In the genomic region with DNA sequence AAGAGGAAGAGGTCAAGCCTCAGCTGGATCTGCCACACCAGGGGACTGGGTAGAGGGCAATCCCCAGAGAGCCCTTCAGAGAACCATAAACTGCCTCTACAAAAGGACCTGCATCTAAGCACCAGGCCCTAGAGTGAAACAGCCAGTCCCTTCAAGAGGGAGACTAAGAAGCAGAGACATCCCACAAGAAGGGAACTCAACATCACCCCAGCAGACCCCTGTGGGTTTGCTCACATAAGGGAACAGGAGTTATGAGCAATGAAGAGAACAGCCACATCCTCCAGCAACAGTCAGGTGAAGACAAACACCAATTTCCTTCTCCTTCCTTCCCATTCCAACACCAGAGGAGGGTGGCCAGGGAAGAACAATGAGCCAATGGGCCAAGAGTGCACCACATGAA, we compare ENCODE assay signal across 25 cellular contexts. TPM values are rescaled to one million over a fixed set of nuclear protein-coding genes. Genes with fewer than 3 reads are reported as not detected.
"Had no signal": no experiment of that assay in that cellular context is flagged by ENCODE, and none has a peak within 500 bp of the region (broad histone marks: within the 10 kb centered on the region; RNA-seq: fewer than 3 reads in every experiment).

No MANE protein-coding gene starts in this region.

- H3K27me3 Mint-ChIP-seq: activated CD8-positive, alpha-beta memory T cell treated with anti-CD3 and anti-CD28 coated beads, Interleukin-2, amount 10 ng/mL, durations not matched to agents 7 days and 5 days; stimulated activated naive CD8-positive, alpha-beta T cell treated with anti-CD3 and anti-CD28 coated beads, Interleukin-15, Interleukin-2, amounts not matched to agents 100 ng/mL and 50 ng/mL, for 24 hours had no signal

- H3K9me3 ChIP-seq: ascending aorta, upper lobe of left lung, vagina had no signal

- ATAC-seq: activated CD8-positive, alpha-beta memory T cell treated with anti-CD3 and anti-CD28 coated beads, Interleukin-2, amount 10 ng/mL, durations not matched to agents 7 days and 5 days; right cardiac atrium had no signal

- H3K4me1 Mint-ChIP-seq: brain had no signal

- H3K36me3 Mint-ChIP-seq: brain had no signal

- H3K4me3 ChIP-seq: ascending aorta, cardiac muscle cell, coronary artery, dorsolateral prefrontal cortex, left ventricle myocardium inferior, lung, upper lobe of left lung, vagina had no signal

- H3K36me3 ChIP-seq: ascending aorta, cardiac muscle cell, left ventricle myocardium inferior, upper lobe of left lung, vagina had no signal

- H3K27ac Mint-ChIP-seq: activated CD4-positive, alpha-beta memory T cell treated with anti-CD3 and anti-CD28 coated beads, Interleukin-2, amount 10 ng/mL, durations not matched to agents 7 days and 5 days; activated CD4-positive, alpha-beta T cell treated with anti-CD3 and anti-CD28 coated beads, Interleukin-2, amount 10 ng/mL, durations not matched to agents 7 days and 5 days; activated CD8-positive, alpha-beta memory T cell treated with anti-CD3 and anti-CD28 coated beads, Interleukin-2, amount 10 ng/mL, durations not matched to agents 7 days and 5 days; brain; nephron; stimulated activated naive CD8-positive, alpha-beta T cell treated with anti-CD3 and anti-CD28 coated beads, Interleukin-15, Interleukin-2, amounts not matched to agents 100 ng/mL and 50 ng/mL, for 24 hours had no signal

- DNase-seq: activated CD4-positive, alpha-beta memory T cell treated with anti-CD3 and anti-CD28 coated beads, Interleukin-2, amount 10 ng/mL, durations not matched to agents 7 days and 5 days; activated CD4-positive, alpha-beta T cell treated with anti-CD3 and anti-CD28 coated beads, Interleukin-2, amount 10 ng/mL, durations not matched to agents 7 days and 5 days; activated CD4-positive, CD25-positive, alpha-beta regulatory T cell treated with anti-CD3 and anti-CD28 coated beads, Interleukin-2, amount 50 U/mL, for 72 hours; activated CD8-positive, alpha-beta memory T cell treated with anti-CD3 and anti-CD28 coated beads, Interleukin-2, amount 10 ng/mL, durations not matched to agents 7 days and 5 days; activated effector memory CD4-positive, alpha-beta T cell treated with anti-CD3 and anti-CD28 coated beads, Interleukin-2, amount 50 U/mL, for 16 hours; dorsolateral prefrontal cortex; effector memory CD4-positive, alpha-beta T cell; islet precursor cell; left ventricle myocardium inferior; mesendoderm; posterior cingulate gyrus; right cardiac atrium; stimulated activated CD4-positive, alpha-beta T cell treated with anti-CD3 and anti-CD28 coated beads, Interleukin-15, amount 100 ng/mL, for 24 hours; stimulated activated CD4-positive, alpha-beta T cell treated with anti-CD3 and anti-CD28 coated beads, Interleukin-2, amount 100 ng/mL, for 24 hours; substantia nigra; T-helper 2 cell; upper lobe of left lung had no signal

- H3K4me1 ChIP-seq: ascending aorta, left ventricle myocardium inferior, upper lobe of left lung, vagina had no signal

- H3K4me3 Mint-ChIP-seq: activated CD4-positive, alpha-beta memory T cell treated with anti-CD3 and anti-CD28 coated beads, Interleukin-2, amount 10 ng/mL, durations not matched to agents 7 days and 5 days; activated CD4-positive, alpha-beta T cell treated with anti-CD3 and anti-CD28 coated beads, Interleukin-2, amount 10 ng/mL, durations not matched to agents 7 days and 5 days; activated CD8-positive, alpha-beta memory T cell treated with anti-CD3 and anti-CD28 coated beads, Interleukin-2, amount 10 ng/mL, durations not matched to agents 7 days and 5 days; brain; nephron; stimulated activated naive CD8-positive, alpha-beta T cell treated with anti-CD3 and anti-CD28 coated beads, Interleukin-15, Interleukin-2, amounts not matched to agents 100 ng/mL and 50 ng/mL, for 24 hours had no signal

- H3K9me3 Mint-ChIP-seq: activated CD4-positive, alpha-beta memory T cell treated with anti-CD3 and anti-CD28 coated beads, Interleukin-2, amount 10 ng/mL, durations not matched to agents 7 days and 5 days had no signal

- H3K27ac ChIP-seq: ascending aorta, cardiac muscle cell, coronary artery, dorsolateral prefrontal cortex, left ventricle myocardium inferior, upper lobe of left lung, vagina had no signal

- H3K27me3 ChIP-seq: ascending aorta, dorsolateral prefrontal cortex, upper lobe of left lung, vagina had no signal

RNA-seq across cellular contexts. Expression of a gene that starts 48.9 kb away (rescaled TPM):
- total RNA-seq: cardiac muscle cell had no signal
- polyA plus RNA-seq: cardiac muscle cell had no signal
